8 cellular contexts compared by ENCODE assay signal in the genomic region with DNA sequence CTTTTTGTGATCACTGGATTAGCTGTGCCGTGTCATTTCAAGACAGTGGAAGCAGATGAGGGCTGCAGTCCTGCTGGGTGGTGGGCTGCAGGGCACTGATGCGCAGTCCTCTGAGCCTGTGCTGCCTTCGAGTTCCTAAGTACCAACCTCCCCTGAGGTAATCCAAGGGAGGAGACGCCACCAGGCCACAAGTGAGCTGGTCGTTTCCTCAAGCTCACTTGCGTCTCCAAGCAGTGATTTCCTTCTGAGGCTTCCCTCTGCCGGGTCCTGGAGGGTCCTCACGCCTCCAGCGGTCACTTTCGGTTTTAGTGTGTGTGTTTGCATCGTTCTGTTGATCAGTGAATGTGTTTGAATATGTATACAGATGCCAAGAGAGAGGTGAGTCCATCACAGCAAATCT.
DNase-seq lines count a peak whose midpoint lies in the region; ATAC-seq and TF ChIP-seq lines count a peak whose summit lies in the region.

No MANE protein-coding gene starts in this region.

- ATAC-seq in GM18909 (IDR thresholded peaks at IDR 0.05; ENCODE audit: poor library complexity, unreplicated experiment) (peak; percentile 46), HG02884 (IDR thresholded peaks at IDR 0.05; ENCODE audit: unreplicated experiment) (peak; percentile 60)

- TF ChIP-seq CTCF in brain microvascular endothelial cell (IDR thresholded peaks at IDR 0.05; ENCODE audit: low read depth, low read length, missing control alignments) (peak; percentile 43), osteoblast (IDR thresholded peaks at IDR 0.05; ENCODE audit: extremely low read depth, low read depth, low read length) (no peak)

- DNase-seq in brain microvascular endothelial cell (no peak), osteoblast (ENCODE audit: insufficient read length, low spot score, missing footprints) (no peak), NCI-H446 treated with DMSO at 0.1 percent for 48 hours (lab: John Stamatoyannopoulos, UW) (no peak), HPDE6-E6E7 (ENCODE audit: extremely low spot score) (no peak), NCI-H1092 (lab: John Stamatoyannopoulos, UW) (no peak)
- DNase-seq in stimulated activated naive CD4-positive, alpha-beta T cell (lab: John Stamatoyannopoulos, UW) = no peak

- in situ Hi-C loops in brain microvascular endothelial cell (cut with HindIII; ENCODE audit: low pct_ligation_motif_present, low sequenced_read_pairs) = no loop called here

- H3K4me3 ChIP-seq in brain microvascular endothelial cell (ENCODE audit: low read depth, low read length) = no peak overlapping the region
- H3K4me3 ChIP-seq in osteoblast (ENCODE audit: insufficient read depth, low read length) = no peak overlapping the region

- H2AFZ ChIP-seq in osteoblast (ENCODE audit: low read length) = no peak overlapping the region

- peaks cover 25% of the 10 kb centered on the region for H4K20me1 ChIP-seq in osteoblast (ENCODE audit: insufficient read depth, low read length)

- peaks cover 100% of the 10 kb centered on the region for H3K79me2 ChIP-seq in osteoblast (ENCODE audit: insufficient read depth, low read length)

- H3K36me3 ChIP-seq in brain microvascular endothelial cell (replicated peaks) = peaks cover 17% of the 10 kb centered on the region
- peaks cover 15% of the 10 kb centered on the region for H3K36me3 ChIP-seq in osteoblast (ENCODE audit: insufficient read depth, low read length)

- H3K27ac ChIP-seq in brain microvascular endothelial cell (peak overlapping the region; percentile 7), osteoblast (ENCODE audit: low read depth, low read length) (peak overlapping the region; percentile 16)

- no peaks in the 10 kb centered on the region for H3K9me3 ChIP-seq in osteoblast (ENCODE audit: low read depth, low read length)

- H3K4me2 ChIP-seq in osteoblast (ENCODE audit: insufficient read depth, low read length) = no peak overlapping the region

- H3K4me1 ChIP-seq in osteoblast (ENCODE audit: insufficient read depth, low read length) = peaks cover 40% of the 10 kb centered on the region

- H3K27me3 ChIP-seq in brain microvascular endothelial cell (replicated peaks) (no peaks in the 10 kb centered on the region), osteoblast (ENCODE audit: insufficient read depth, low read length) (no peaks in the 10 kb centered on the region)
